In the genomic region with DNA sequence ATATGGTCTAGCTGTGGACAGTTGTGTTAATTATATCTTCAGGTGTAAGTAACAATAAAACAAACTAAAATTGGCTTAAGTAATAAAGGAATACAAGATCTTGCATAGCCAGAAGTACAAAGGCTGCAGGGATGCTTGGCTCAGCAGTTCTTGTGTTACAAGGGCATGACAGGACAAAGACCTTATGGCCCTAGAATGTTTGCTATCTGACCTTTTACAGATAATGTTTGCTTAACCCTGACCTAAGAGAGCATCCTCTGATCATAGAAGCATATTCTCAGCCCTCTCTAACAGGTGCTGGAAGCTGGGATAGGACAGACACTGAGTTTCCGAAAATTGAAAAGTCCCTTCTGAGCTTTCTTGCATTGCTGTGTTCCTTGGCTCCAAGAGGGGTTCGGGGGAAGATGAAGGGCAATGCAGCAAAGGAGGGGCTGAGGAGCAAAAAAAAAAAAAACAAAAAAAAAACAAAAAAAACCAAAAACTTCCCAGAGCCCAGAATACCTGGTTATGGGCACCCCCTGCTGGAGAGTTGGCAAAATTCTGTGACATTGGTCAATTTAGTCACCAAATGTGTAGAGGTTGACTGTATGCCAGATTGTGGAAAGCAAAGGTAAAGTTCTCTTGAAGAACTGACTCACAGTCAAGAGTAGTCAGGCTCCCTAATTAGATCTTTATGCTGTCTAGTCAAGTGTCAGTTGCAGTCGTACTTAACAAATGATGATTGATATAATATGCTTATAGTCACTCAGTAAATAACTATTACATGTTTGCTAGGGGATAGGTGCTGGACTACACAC, we compare ENCODE assay signal across 8 cellular contexts. TPM values are rescaled to one million over a fixed set of nuclear protein-coding genes. Genes with fewer than 3 reads are reported as not detected.
DNase-seq lines count a peak whose midpoint lies in the region; ATAC-seq and TF ChIP-seq lines count a peak whose summit lies in the region.

No MANE protein-coding gene starts in this region.

- H3K79me2 ChIP-seq in OCI-LY3 (ENCODE audit: low read length) (peaks cover 8% of the 10 kb centered on the region; the same call in 1 of the 2 replicates), osteoblast (ENCODE audit: insufficient read depth, low read length) (no peaks in the 10 kb centered on the region)

- WGBS in upper lobe of left lung, 2 donors = 39 to 46% methylated on average over 3 of the region's 3 CpGs

- peaks cover 77% of the 10 kb centered on the region for H3K4me1 Mint-ChIP-seq in activated T-cell treated with anti-CD3 and anti-CD28 coated beads, Interleukin-2, amount 50 U/mL, for 24 hours (ENCODE audit: low read depth)

- H3K4me2 ChIP-seq in OCI-LY3 (ENCODE audit: low read length) (peak overlapping the region; percentile 20), osteoblast (ENCODE audit: insufficient read depth, low read length) (no peak overlapping the region)

- DNase-seq in DMS114 treated with DMSO at 0.1 percent for 48 hours (lab: John Stamatoyannopoulos, UW; ENCODE audit: unreplicated experiment) (peak; percentile 24), fibroblast of mammary gland (ENCODE audit: low read depth) (peak; percentile 70), osteoblast (ENCODE audit: insufficient read length, low spot score, missing footprints) (peak; percentile 39), upper lobe of left lung (no peak)
- DNase-seq in activated T-cell treated with anti-CD3 and anti-CD28 coated beads, Interleukin-2, amount 50 U/mL, for 24 hours = peak; percentile 74

- no peak overlapping the region for H3K4me3 ChIP-seq in OCI-LY3 (ENCODE audit: low read length)
- no peak overlapping the region for H3K4me3 ChIP-seq in fibroblast of mammary gland (ENCODE audit: control insufficient read depth, low read depth, low read length)
- H3K4me3 ChIP-seq in osteoblast (ENCODE audit: insufficient read depth, low read length) = no peak overlapping the region
- no peak overlapping the region for H3K4me3 ChIP-seq in upper lobe of left lung

- no peak for TF ChIP-seq EP300 in upper lobe of left lung (IDR thresholded peaks at IDR 0.05)

- ATAC-seq in HG02798 (IDR thresholded peaks at IDR 0.05; ENCODE audit: poor library complexity, unreplicated experiment) = peak; percentile 30
- peak in 1 of 2 donors; percentile 69 for ATAC-seq in upper lobe of left lung (ENCODE audit: low FRiP score in 2 of 2)
- no peak for ATAC-seq in GM18517 (IDR thresholded peaks at IDR 0.05; ENCODE audit: unreplicated experiment)

- H2AFZ ChIP-seq in OCI-LY3 (ENCODE audit: low read depth, low read length) (no peak overlapping the region), osteoblast (ENCODE audit: low read length) (no peak overlapping the region)

- H4K20me1 ChIP-seq in OCI-LY3 (ENCODE audit: insufficient read depth, low read length) = peaks cover 6% of the 10 kb centered on the region; the same call in 1 of the 2 replicates
- no peaks in the 10 kb centered on the region for H4K20me1 ChIP-seq in osteoblast (ENCODE audit: insufficient read depth, low read length)

- TF ChIP-seq POLR2A in upper lobe of left lung (IDR thresholded peaks at IDR 0.05) = no peak

- TF ChIP-seq CTCF in OCI-LY3 (IDR thresholded peaks at IDR 0.05; ENCODE audit: low read depth, low read length) = peak; percentile 95
- TF ChIP-seq CTCF in fibroblast of mammary gland (conservative IDR thresholded peaks at IDR 0.05; ENCODE audit: control insufficient read depth, insufficient read depth, low read depth, low read length) = peak; percentile 65
- peak; percentile 80 for TF ChIP-seq CTCF in osteoblast (IDR thresholded peaks at IDR 0.05; ENCODE audit: extremely low read depth, low read depth, low read length)
- peak in 5 of 6 experiments; percentile 39 to 47 (median 40) for TF ChIP-seq CTCF in upper lobe of left lung (IDR thresholded peaks at IDR 0.05)

- peak overlapping the region; percentile 95 for H3K27ac Mint-ChIP-seq in activated T-cell treated with anti-CD3 and anti-CD28 coated beads, Interleukin-2, amount 50 U/mL, for 24 hours

- H3K9me3 ChIP-seq in OCI-LY3 (ENCODE audit: insufficient read depth, low read length) (no peaks in the 10 kb centered on the region), osteoblast (ENCODE audit: low read depth, low read length) (no peaks in the 10 kb centered on the region), upper lobe of left lung (no peaks in the 10 kb centered on the region)

- no peak overlapping the region for H3K9ac ChIP-seq in OCI-LY3 (ENCODE audit: low read length)

- H3K27ac ChIP-seq in OCI-LY3 (ENCODE audit: low read length) (no peak overlapping the region), osteoblast (ENCODE audit: low read depth, low read length) (no peak overlapping the region), upper lobe of left lung (no peak overlapping the region)

- H3K4me1 ChIP-seq in OCI-LY3 (ENCODE audit: low read length) (peaks cover 56% of the 10 kb centered on the region), osteoblast (ENCODE audit: insufficient read depth, low read length) (peaks cover 5% of the 10 kb centered on the region), upper lobe of left lung (no peaks in the 10 kb centered on the region)

- no peaks in the 10 kb centered on the region for H3K27me3 Mint-ChIP-seq in activated T-cell treated with anti-CD3 and anti-CD28 coated beads, Interleukin-2, amount 50 U/mL, for 24 hours

- H3K27me3 ChIP-seq in OCI-LY3 (ENCODE audit: low read depth, low read length) = no peaks in the 10 kb centered on the region
- H3K27me3 ChIP-seq in osteoblast (ENCODE audit: insufficient read depth, low read length) = no peaks in the 10 kb centered on the region
- H3K27me3 ChIP-seq in upper lobe of left lung = no peaks in the 10 kb centered on the region

- H3K36me3 Mint-ChIP-seq in activated T-cell treated with anti-CD3 and anti-CD28 coated beads, Interleukin-2, amount 50 U/mL, for 24 hours (ENCODE audit: low read depth) = peaks cover 34% of the 10 kb centered on the region

- H3K9me3 Mint-ChIP-seq in activated T-cell treated with anti-CD3 and anti-CD28 coated beads, Interleukin-2, amount 50 U/mL, for 24 hours = peaks cover 5% of the 10 kb centered on the region

- H3K36me3 ChIP-seq in OCI-LY3 (replicated peaks; ENCODE audit: low read depth, low read length) (no peaks in the 10 kb centered on the region), osteoblast (ENCODE audit: insufficient read depth, low read length) (no peaks in the 10 kb centered on the region), upper lobe of left lung (no peaks in the 10 kb centered on the region)

- H3K4me3 Mint-ChIP-seq in activated T-cell treated with anti-CD3 and anti-CD28 coated beads, Interleukin-2, amount 50 U/mL, for 24 hours = peak overlapping the region; percentile 54

RNA-seq across cellular contexts. Expression of a gene that starts 10.4 kb away (rescaled TPM):
- total RNA-seq in osteoblast (65.9 and 72.2 TPM in 2 replicates), upper lobe of left lung (10 to 100 TPM in 5 of 6 donors, 1 to 10 TPM in 1; 7.7 to 31.9 (median 24.2) TPM)

RNA-seq across cellular contexts. Expression of a gene that starts 47.1 kb away (rescaled TPM):
- 12.3 and 17.7 TPM in 2 replicates for total RNA-seq in osteoblast
- 10 to 100 TPM in 5 of 6 donors, 1 to 10 TPM in 1; 6.7 to 43.1 (median 16.0) TPM for total RNA-seq in upper lobe of left lung

Comparison
In these comparisons a context has a peak if more than half of its experiments do, and no peak if none do; other contexts are left out.
1. DNase-seq: peak in DMS114 treated with DMSO at 0.1 percent for 48 hours (single experiment), activated T-cell treated with anti-CD3 and anti-CD28 coated beads, Interleukin-2, amount 50 U/mL, for 24 hours (single experiment), fibroblast of mammary gland (single experiment) and osteoblast (single experiment); none in upper lobe of left lung (0 of 2).
2. CTCF ChIP-seq: peak in every context shown above with its lines; median percentile 95 in OCI-LY3; 80 in osteoblast; 65 in fibroblast of mammary gland; 40 in upper lobe of left lung.